8 cellular contexts compared by ENCODE assay signal in the genomic region with DNA sequence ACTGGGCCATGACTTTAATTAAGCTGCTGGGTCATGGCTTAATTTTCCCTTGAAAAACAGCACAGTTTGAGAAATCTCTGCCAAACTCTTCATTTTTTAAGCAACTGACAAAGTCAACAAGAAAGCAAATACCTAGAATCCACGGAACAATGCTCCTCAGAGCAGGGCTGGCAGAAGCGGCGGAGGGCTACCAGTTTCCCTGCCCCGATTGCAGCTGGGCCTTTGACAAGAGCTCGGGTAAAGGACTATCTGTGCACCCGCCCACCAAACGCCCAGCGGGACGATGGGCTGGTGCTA. TPM values are rescaled to one million over a fixed set of nuclear protein-coding genes. Genes with fewer than 3 reads are reported as not detected.
DNase-seq lines count a peak whose midpoint lies in the region; ATAC-seq and TF ChIP-seq lines count a peak whose summit lies in the region.

No MANE protein-coding gene starts in this region.

- H3K4me3 Mint-ChIP-seq in T-helper 1 cell treated with Interleukin-12 subunit alpha and Interleukin-12 subunit beta and Interleukin-4 antibody, amounts not matched to agents 30 μg/mL and 1 μg/mL, for 36 hours = peak overlapping the region; percentile 69
- H3K4me3 Mint-ChIP-seq in activated B cell treated with CpG ODN at 0.5 μM for 24 hours = peak overlapping the region; percentile 85

- DNase-seq in T-helper 1 cell (no peak), activated B cell treated with CpG ODN at 0.5 μM for 24 hours (no peak), heart left ventricle (peak in 1 of 5 donors; percentile 60), skeletal muscle cell (ENCODE audit: low read depth) (no peak), NCI-H526 (lab: John Stamatoyannopoulos, UW) (no peak), putamen (ENCODE audit: low spot score) (no peak)
- no peak for DNase-seq in NK-92 treated with Interleukin-12 subunit alpha and Interleukin-12 subunit beta, amount 100 ng/mL, for 24 hours (lab: John Stamatoyannopoulos, UW)

- H3K27me3 Mint-ChIP-seq in T-helper 1 cell treated with Interleukin-12 subunit alpha and Interleukin-12 subunit beta and Interleukin-4 antibody, amounts not matched to agents 30 μg/mL and 1 μg/mL, for 36 hours (ENCODE audit: low read depth) = peaks cover 57% of the 10 kb centered on the region
- H3K27me3 Mint-ChIP-seq in activated B cell treated with CpG ODN at 0.5 μM for 24 hours = peaks cover 2% of the 10 kb centered on the region

- H3K27ac ChIP-seq in heart left ventricle = peak overlapping the region; percentile 92 to 99 (median 97)

- H3K9me3 ChIP-seq in heart left ventricle = no peaks in the 10 kb centered on the region

- H3K36me3 Mint-ChIP-seq in T-helper 1 cell treated with Interleukin-12 subunit alpha and Interleukin-12 subunit beta and Interleukin-4 antibody, amounts not matched to agents 30 μg/mL and 1 μg/mL, for 36 hours (ENCODE audit: low read depth) = no peaks in the 10 kb centered on the region
- peaks cover 8% of the 10 kb centered on the region for H3K36me3 Mint-ChIP-seq in activated B cell treated with CpG ODN at 0.5 μM for 24 hours (ENCODE audit: low read depth)

- WGBS in heart left ventricle, 4 donors = 0% methylated on average over 8 to 9 of the region's 9 CpGs

- no peak for ATAC-seq in activated B cell treated with CpG ODN at 0.5 μM for 24 hours (ENCODE audit: low read depth)
- no peak for ATAC-seq in heart left ventricle

- peaks cover 8% of the 10 kb centered on the region for H3K4me1 Mint-ChIP-seq in T-helper 1 cell treated with Interleukin-12 subunit alpha and Interleukin-12 subunit beta and Interleukin-4 antibody, amounts not matched to agents 30 μg/mL and 1 μg/mL, for 36 hours (ENCODE audit: low read depth)
- H3K4me1 Mint-ChIP-seq in activated B cell treated with CpG ODN at 0.5 μM for 24 hours = peaks cover 25% of the 10 kb centered on the region

- intact Hi-C loops in activated B cell treated with CpG ODN at 0.5 μM for 24 hours (cut with micrococcal nuclease) (loop anchor here (2.0 kb wide), 3 partner anchors 28 to 1678 kb away; partner anchors contain the start of gene MYNN), heart left ventricle (cut with DNase I) (loop anchor here in 9 of 10 donors (2.0 to 10.0 kb wide), 11 partner anchors 42 to 360 kb away; partner anchors contain the start of genes PDCD10 (in 1 of the 9) and SERPINI1 (in 1 of the 9))

- no peaks in the 10 kb centered on the region for H3K27me3 ChIP-seq in heart left ventricle

- TF ChIP-seq CTCF in activated B cell treated with CpG ODN at 0.5 μM for 24 hours (IDR thresholded peaks at IDR 0.05) = no peak
- TF ChIP-seq CTCF in heart left ventricle (IDR thresholded peaks at IDR 0.05) = no peak

- no peak overlapping the region for H3K27ac Mint-ChIP-seq in T-helper 1 cell treated with Interleukin-12 subunit alpha and Interleukin-12 subunit beta and Interleukin-4 antibody, amounts not matched to agents 30 μg/mL and 1 μg/mL, for 36 hours
- H3K27ac Mint-ChIP-seq in activated B cell treated with CpG ODN at 0.5 μM for 24 hours = peak overlapping the region; percentile 81

- H3K4me1 ChIP-seq in heart left ventricle = peaks cover 0 to 56% (median 40%) of the 10 kb centered on the region in 12 donors

- POLR2A ChIA-PET in activated B cell treated with CpG ODN at 0.5 μM for 24 hours (lab: Charles Lee) = no interaction called here

- H3K36me3 ChIP-seq in heart left ventricle = no peaks in the 10 kb centered on the region

- H3K4me3 ChIP-seq in heart left ventricle = peak overlapping the region; percentile 50 to 93 (median 80)
- H3K4me3 ChIP-seq in skeletal muscle cell (ENCODE audit: low read depth, low read length) = peak overlapping the region; percentile 95

- TF ChIP-seq POLR2A in heart left ventricle (IDR thresholded peaks at IDR 0.05) = no peak

- CTCF ChIA-PET in activated B cell treated with CpG ODN at 0.5 μM for 24 hours (lab: Charles Lee) = interaction anchor here (1.0 to 1.7 kb wide), 3 partner anchors 45 to 71 kb away, joined by 3 to 5 read pairs (median 4); no protein-coding TSS in a partner anchor

- H3K9me3 Mint-ChIP-seq in T-helper 1 cell treated with Interleukin-12 subunit alpha and Interleukin-12 subunit beta and Interleukin-4 antibody, amounts not matched to agents 30 μg/mL and 1 μg/mL, for 36 hours = no peaks in the 10 kb centered on the region
- no peaks in the 10 kb centered on the region for H3K9me3 Mint-ChIP-seq in activated B cell treated with CpG ODN at 0.5 μM for 24 hours

RNA-seq across cellular contexts. Expression of gene GOLIM4, which starts 1.2 kb away (rescaled TPM):
- total RNA-seq in activated B cell treated with CpG ODN at 0.5 μM for 24 hours (8.0 and 8.5 TPM in 2 replicates), heart left ventricle (100 to 1,000 TPM in 1 of 9 donors, 10 to 100 TPM in 8; 61.7 to 106 (median 66.3) TPM)
- polyA plus RNA-seq in heart left ventricle = 10 to 100 TPM; 31.5 to 43.2 TPM
